Comparison of ENCODE assay signal across 8 cellular contexts in the genomic region with DNA sequence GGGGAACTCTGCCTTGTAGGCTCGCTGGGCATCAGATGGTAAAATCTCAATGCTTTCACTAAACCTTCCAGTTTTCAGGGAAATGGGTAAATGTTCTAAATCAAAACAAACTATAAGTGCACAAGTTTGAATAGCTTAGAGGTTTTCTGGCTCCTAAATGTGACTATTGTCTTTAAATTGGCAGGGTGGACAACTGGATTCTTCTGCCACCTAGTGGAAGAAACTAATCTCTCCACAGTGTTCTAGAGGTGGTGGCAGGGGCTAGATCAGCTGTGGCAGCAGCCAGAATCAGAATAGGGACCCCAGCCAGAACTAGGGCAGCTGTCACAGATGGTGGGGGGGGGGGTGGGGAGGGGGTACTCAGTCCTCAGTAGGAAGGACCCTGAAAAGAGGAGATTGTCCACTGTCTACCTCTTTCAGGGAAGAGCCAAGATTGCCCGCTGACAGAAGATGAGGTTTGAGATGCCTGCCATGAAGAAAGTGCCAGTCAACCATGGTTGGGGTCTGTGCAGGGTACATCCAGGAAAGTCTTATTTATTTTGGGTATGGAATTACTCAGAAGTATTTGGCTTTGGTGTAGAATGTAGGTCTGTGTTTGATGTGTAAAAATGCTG.
DNase-seq lines count a peak whose midpoint lies in the region; ATAC-seq and TF ChIP-seq lines count a peak whose summit lies in the region.

No MANE protein-coding gene starts in this region.

- H3K4me1 Mint-ChIP-seq in neural crest cell: no peaks in the 10 kb centered on the region

- no peak for TF ChIP-seq POLR2A in esophagus squamous epithelium (IDR thresholded peaks at IDR 0.05)

- no peaks in the 10 kb centered on the region for H3K36me3 Mint-ChIP-seq in neural crest cell (ENCODE audit: low read depth)

- no peak overlapping the region for H3K4me3 Mint-ChIP-seq in neural crest cell

- peaks cover 0 to 36% (median 0%) of the 10 kb centered on the region in 4 donors for H3K27me3 ChIP-seq in esophagus squamous epithelium

- H3K4me1 ChIP-seq in esophagus squamous epithelium: peaks cover 0 to 7% (median 0%) of the 10 kb centered on the region in 3 donors

- H3K4me3 ChIP-seq in esophagus squamous epithelium: no peak overlapping the region

- peak; percentile 49 for ATAC-seq in HG02759 (IDR thresholded peaks at IDR 0.05; ENCODE audit: unreplicated experiment)
- no peak for ATAC-seq in GM18907 (IDR thresholded peaks at IDR 0.05; ENCODE audit: unreplicated experiment)

- no peaks in the 10 kb centered on the region for H3K9me3 ChIP-seq in esophagus squamous epithelium

- H3K36me3 ChIP-seq in esophagus squamous epithelium: no peaks in the 10 kb centered on the region

- no peak overlapping the region for H3K27ac Mint-ChIP-seq in neural crest cell (ENCODE audit: unreplicated experiment)

- peak in 5 of 6 experiments; percentile 43 to 67 (median 60) for TF ChIP-seq CTCF in esophagus squamous epithelium (IDR thresholded peaks at IDR 0.05)
- TF ChIP-seq CTCF in neural crest cell (conservative IDR thresholded peaks at IDR 0.05): peak; percentile 73

- peaks cover 3% of the 10 kb centered on the region for H3K9me3 Mint-ChIP-seq in neural crest cell

- DNase-seq in SHP77 (lab: John Stamatoyannopoulos, UW) (peak; percentile 13 to 20), SHP77 treated with DMSO at 0.1 percent for 48 hours (lab: John Stamatoyannopoulos, UW) (no peak), RPMI8226 (peak; percentile 26), esophagus squamous epithelium (lab: John Stamatoyannopoulos, UW) (no peak), neural crest cell (ENCODE audit: low read depth, low spot score) (peak; percentile 3)
- no peak for DNase-seq in stimulated activated CD4-positive, alpha-beta T cell treated with anti-CD3 and anti-CD28 coated beads, Interleukin-2, amount 100 ng/mL, for 24 hours

- intact Hi-C loops in esophagus squamous epithelium (cut with DNase I): loop anchor here (5.0 kb wide), 1 partner anchor 116 kb away; no protein-coding TSS in a partner anchor

- no peak overlapping the region for H3K27ac ChIP-seq in esophagus squamous epithelium

- WGBS in esophagus squamous epithelium, 2 donors: 75 to 76% methylated on average over 2 of the region's 2 CpGs

- H3K27me3 Mint-ChIP-seq in neural crest cell (ENCODE audit: low read depth): peaks cover 3% of the 10 kb centered on the region

Comparison
In these comparisons a context has a peak if more than half of its experiments do, and no peak if none do; other contexts are left out.
1. DNase-seq: peak in SHP77 (2 of 2), RPMI8226 (single experiment) and neural crest cell (single experiment); none in SHP77 treated with DMSO at 0.1 percent for 48 hours (single experiment), esophagus squamous epithelium (single experiment) and stimulated activated CD4-positive, alpha-beta T cell treated with anti-CD3 and anti-CD28 coated beads, Interleukin-2, amount 100 ng/mL, for 24 hours (0 of 2).